ENCODE assay signal across 9 cellular contexts in genomic region chr5:138541511-138541910, GRCh38. TPM values are rescaled to one million over a fixed set of nuclear protein-coding genes. Genes with fewer than 3 reads are reported as not detected.
DNase-seq lines count a peak whose midpoint lies in the region; ATAC-seq, FAIRE-seq and TF ChIP-seq lines count a peak whose summit lies in the region.
"Had no signal": no experiment of that assay in that cellular context is flagged by ENCODE, and none has a peak within 500 bp of the region (broad histone marks: within the 10 kb centered on the region; RNA-seq: fewer than 3 reads in every experiment).

No MANE protein-coding gene starts in this region.

- no peak for DNase-seq in activated naive CD4-positive, alpha-beta T cell treated with anti-CD3 and anti-CD28 coated beads for 36 hours
- DNase-seq in activated naive CD4-positive, alpha-beta T cell (lab: John Stamatoyannopoulos, UW), result no peak
- DNase-seq in astrocyte (ENCODE audit: low read depth), result no peak
- no peak for DNase-seq in left lung
- DNase-seq in tibial artery, result no peak
- DNase-seq in SKM-1 treated with dmso at 0.1 percent for 144 hours (lab: John Stamatoyannopoulos, UW; ENCODE audit: unreplicated experiment), result no peak
- DNase-seq: stimulated activated CD4-positive, alpha-beta T cell treated with anti-CD3 and anti-CD28 coated beads, Interleukin-2, amount 100 ng/mL, for 48 hours had no signal

- H3K27ac ChIP-seq in astrocyte (ENCODE audit: low read depth, low read length) (peak overlapping the region; percentile 98), left lung (peak overlapping the region in 1 of 2 donors; percentile 98), tibial artery (peak overlapping the region; percentile 97 to 99)

- intact Hi-C loops in activated naive CD4-positive, alpha-beta T cell treated with anti-CD3 and anti-CD28 coated beads for 36 hours (cut with micrococcal nuclease), result no loop called here
- intact Hi-C loops in left lung (cut with DNase I) (no loop called here), tibial artery (cut with DNase I; ENCODE audit: low total_unique reads) (no loop called here)

- ATAC-seq in left lung, result no peak
- ATAC-seq in HG03469 (IDR thresholded peaks at IDR 0.05; ENCODE audit: unreplicated experiment), result no peak
- no peak for ATAC-seq in HG03457 (IDR thresholded peaks at IDR 0.05; ENCODE audit: unreplicated experiment)

- no peaks in the 10 kb centered on the region for H3K9me3 Mint-ChIP-seq in activated naive CD4-positive, alpha-beta T cell treated with anti-CD3 and anti-CD28 coated beads for 36 hours
- no peaks in the 10 kb centered on the region for H3K9me3 Mint-ChIP-seq in astrocyte (ENCODE audit: unreplicated experiment)

- CTCF ChIA-PET in activated naive CD4-positive, alpha-beta T cell treated with anti-CD3 and anti-CD28 coated beads for 36 hours (lab: Charles Lee), result interaction anchor here (0.6 to 0.7 kb wide), 2 partner anchors 12 to 89 kb away, joined by 3 to 9 read pairs; no protein-coding TSS in a partner anchor

- no peaks in the 10 kb centered on the region for H3K27me3 ChIP-seq in astrocyte (ENCODE audit: insufficient read depth, low read length)
- H3K27me3 ChIP-seq in left lung, result no peaks in the 10 kb centered on the region
- no peaks in the 10 kb centered on the region for H3K27me3 ChIP-seq in tibial artery

- no peaks in the 10 kb centered on the region for H3K36me3 ChIP-seq in astrocyte (ENCODE audit: insufficient read depth, low read length)
- peaks cover 0 to 9% of the 10 kb centered on the region in 2 donors for H3K36me3 ChIP-seq in left lung
- H3K36me3 ChIP-seq in tibial artery, result no peaks in the 10 kb centered on the region

- H4K20me1 ChIP-seq in astrocyte (ENCODE audit: insufficient read depth, low read length), result peaks cover 55% of the 10 kb centered on the region

- H3K4me1 Mint-ChIP-seq in activated naive CD4-positive, alpha-beta T cell treated with anti-CD3 and anti-CD28 coated beads for 36 hours (ENCODE audit: low read depth), result peaks cover 67% of the 10 kb centered on the region
- H3K4me1 Mint-ChIP-seq in astrocyte (ENCODE audit: low read depth, unreplicated experiment), result peaks cover 42% of the 10 kb centered on the region

- H3K4me3 ChIP-seq in astrocyte (ENCODE audit: insufficient read depth, low read depth, low read length) (peak overlapping the region; percentile 91), left lung (peak overlapping the region; percentile 91 to 98), tibial artery (peak overlapping the region; percentile 73 to 77)

- H3K9ac ChIP-seq in astrocyte (ENCODE audit: low read length), result peak overlapping the region; percentile 99

- FAIRE-seq in astrocyte (lab: Jason Lieb, UNC), result no peak

- H3K79me2 ChIP-seq in astrocyte (ENCODE audit: insufficient read depth, low read length), result peaks cover 92% of the 10 kb centered on the region

- peak overlapping the region; percentile 100 for H3K4me3 Mint-ChIP-seq in activated naive CD4-positive, alpha-beta T cell treated with anti-CD3 and anti-CD28 coated beads for 36 hours
- H3K4me3 Mint-ChIP-seq in astrocyte (ENCODE audit: unreplicated experiment), result peak overlapping the region; percentile 100

- H3K27me3 Mint-ChIP-seq in activated naive CD4-positive, alpha-beta T cell treated with anti-CD3 and anti-CD28 coated beads for 36 hours (ENCODE audit: low read depth), result no peaks in the 10 kb centered on the region
- no peaks in the 10 kb centered on the region for H3K27me3 Mint-ChIP-seq in astrocyte (ENCODE audit: low read depth, unreplicated experiment)

- H3K27ac Mint-ChIP-seq in activated naive CD4-positive, alpha-beta T cell treated with anti-CD3 and anti-CD28 coated beads for 36 hours, result peak overlapping the region; percentile 85
- peak overlapping the region; percentile 90 for H3K27ac Mint-ChIP-seq in astrocyte (ENCODE audit: unreplicated experiment)

- H3K9me3 ChIP-seq in astrocyte (ENCODE audit: insufficient read depth, low read depth, low read length) (no peaks in the 10 kb centered on the region), left lung (no peaks in the 10 kb centered on the region), tibial artery (no peaks in the 10 kb centered on the region)

- H3K36me3 Mint-ChIP-seq in activated naive CD4-positive, alpha-beta T cell treated with anti-CD3 and anti-CD28 coated beads for 36 hours (ENCODE audit: low read depth), result peaks cover 20% of the 10 kb centered on the region
- peaks cover 1% of the 10 kb centered on the region for H3K36me3 Mint-ChIP-seq in astrocyte (ENCODE audit: low read depth, unreplicated experiment)

- no peak for TF ChIP-seq CTCF in astrocyte (IDR thresholded peaks at IDR 0.05; ENCODE audit: insufficient read depth, low read depth, low read length)
- TF ChIP-seq CTCF in left lung (IDR thresholded peaks at IDR 0.05), result no peak
- TF ChIP-seq CTCF in tibial artery (IDR thresholded peaks at IDR 0.05), result no peak

- H3K4me1 ChIP-seq in astrocyte (ENCODE audit: insufficient read depth, low read length), result peaks cover 22% of the 10 kb centered on the region
- H3K4me1 ChIP-seq in left lung, result peaks cover 33 to 82% of the 10 kb centered on the region in 2 donors
- peaks cover 0 to 69% (median 48%) of the 10 kb centered on the region in 4 donors for H3K4me1 ChIP-seq in tibial artery

- H3K4me2 ChIP-seq in astrocyte (ENCODE audit: low read length), result peak overlapping the region; percentile 98

- no peak overlapping the region for H2AFZ ChIP-seq in astrocyte (ENCODE audit: low read depth, low read length)

RNA-seq across cellular contexts. Expression of gene ETF1, which starts 1.5 kb away (rescaled TPM):
- total RNA-seq in activated naive CD4-positive, alpha-beta T cell treated with anti-CD3 and anti-CD28 coated beads for 36 hours, result 100 to 1,000 TPM in 1 of 2 experiments, 10 to 100 TPM in 1; 99.8 to 107 TPM
- total RNA-seq in astrocyte (139 and 153 TPM in 2 replicates), left lung (100 to 1,000 TPM; 107 to 112 TPM)

RNA-seq across cellular contexts. Expression of gene HSPA9, which starts 33.7 kb away (rescaled TPM):
- 100 to 1,000 TPM; 457 to 472 TPM for total RNA-seq in activated naive CD4-positive, alpha-beta T cell treated with anti-CD3 and anti-CD28 coated beads for 36 hours
- total RNA-seq in astrocyte (266 and 271 TPM in 2 replicates), left lung (100 to 1,000 TPM; 128 to 205 TPM)
